2 cellular contexts compared by ENCODE assay signal in the genomic region with DNA sequence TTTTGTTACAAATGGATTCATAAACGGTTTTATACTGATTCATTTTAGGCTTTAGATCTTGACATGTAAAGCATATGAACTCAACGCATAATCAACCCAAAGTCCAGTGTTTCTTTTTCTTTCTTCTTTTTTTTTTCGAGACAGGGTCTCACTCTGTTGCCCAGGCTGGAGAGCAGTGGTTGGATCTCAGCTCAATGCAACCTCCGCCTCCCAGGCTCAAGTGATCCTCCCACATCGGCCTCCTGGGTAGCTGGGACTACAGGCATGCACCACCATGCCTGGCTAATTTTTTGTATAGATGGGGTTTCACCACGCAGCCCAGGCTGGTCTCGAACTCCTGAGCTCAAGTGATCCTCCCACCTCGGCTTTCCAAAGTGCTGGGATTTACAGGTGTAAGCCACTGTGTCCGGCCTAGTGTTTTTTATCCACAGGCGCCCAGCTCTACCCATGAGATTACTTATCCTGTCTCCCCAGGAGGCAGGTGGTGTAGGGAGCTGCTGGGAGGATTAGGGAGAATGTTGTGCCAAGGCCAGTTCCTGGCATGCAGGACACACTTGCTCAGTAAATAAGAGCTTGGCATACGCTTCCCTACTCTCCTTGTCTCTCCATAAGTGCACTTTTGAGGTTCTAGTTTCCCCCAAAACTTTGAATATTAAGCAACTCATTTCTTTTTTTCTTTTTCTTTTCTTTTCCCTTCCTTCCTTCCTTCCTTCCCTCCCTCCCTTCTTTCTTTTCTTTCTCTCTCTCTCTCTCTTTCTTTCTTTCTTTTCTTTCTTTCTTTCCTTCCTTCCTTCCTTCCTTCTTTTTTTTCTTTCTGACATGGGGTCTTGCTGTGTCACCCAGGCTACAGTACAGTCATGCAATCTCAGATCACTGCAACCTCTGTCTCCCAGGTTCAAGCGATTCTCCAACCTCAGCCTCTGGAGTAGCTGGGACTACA.
TF ChIP-seq lines count a peak whose summit lies in the region.

No MANE protein-coding gene starts in this region.

TF ChIP-seq in HepG2, 621 proteins besides CTCF, POLR2A, EP300 and RAD21:
- TF ChIP-seq, protein P1, sequence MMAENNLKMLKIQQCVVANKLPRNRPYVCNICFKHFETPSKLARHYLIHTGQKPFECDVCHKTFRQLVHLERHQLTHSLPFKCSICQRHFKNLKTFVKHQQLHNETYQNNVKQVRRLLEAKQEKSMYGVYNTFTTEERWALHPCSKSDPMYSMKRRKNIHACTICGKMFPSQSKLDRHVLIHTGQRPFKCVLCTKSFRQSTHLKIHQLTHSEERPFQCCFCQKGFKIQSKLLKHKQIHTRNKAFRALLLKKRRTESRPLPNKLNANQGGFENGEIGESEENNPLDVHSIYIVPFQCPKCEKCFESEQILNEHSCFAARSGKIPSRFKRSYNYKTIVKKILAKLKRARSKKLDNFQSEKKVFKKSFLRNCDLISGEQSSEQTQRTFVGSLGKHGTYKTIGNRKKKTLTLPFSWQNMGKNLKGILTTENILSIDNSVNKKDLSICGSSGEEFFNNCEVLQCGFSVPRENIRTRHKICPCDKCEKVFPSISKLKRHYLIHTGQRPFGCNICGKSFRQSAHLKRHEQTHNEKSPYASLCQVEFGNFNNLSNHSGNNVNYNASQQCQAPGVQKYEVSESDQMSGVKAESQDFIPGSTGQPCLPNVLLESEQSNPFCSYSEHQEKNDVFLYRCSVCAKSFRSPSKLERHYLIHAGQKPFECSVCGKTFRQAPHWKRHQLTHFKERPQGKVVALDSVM (CRISPR knock-in tag; IDR thresholded peaks at IDR 0.05) = peak; percentile 33; the same call in 1 of the 2 replicates
- TF ChIP-seq NKX3-1 (CRISPR knock-in tag; IDR thresholded peaks at IDR 0.05) (no peak), ZNF121 (CRISPR knock-in tag; IDR thresholded peaks at IDR 0.05) (peak; percentile 49; the same call in 1 of the 2 replicates), TCF7 (IDR thresholded peaks at IDR 0.05; ENCODE audit: low read depth) (no peak)

TF ChIP-seq in SK-N-SH, 30 proteins besides CTCF, POLR2A, EP300 and RAD21:
- TF ChIP-seq, protein P2, sequence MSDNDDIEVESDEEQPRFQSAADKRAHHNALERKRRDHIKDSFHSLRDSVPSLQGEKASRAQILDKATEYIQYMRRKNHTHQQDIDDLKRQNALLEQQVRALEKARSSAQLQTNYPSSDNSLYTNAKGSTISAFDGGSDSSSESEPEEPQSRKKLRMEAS (IDR thresholded peaks at IDR 0.05; ENCODE audit: low read depth) = no peak
- TF ChIP-seq MEF2A (IDR thresholded peaks at IDR 0.05; ENCODE audit: borderline replicate concordance, low read depth) (no peak), CHD2 (IDR thresholded peaks at IDR 0.05; ENCODE audit: low read length, partially characterized antibody) (no peak), ELF1 (IDR thresholded peaks at IDR 0.05) (no peak), YY1 (IDR thresholded peaks at IDR 0.05; ENCODE audit: low read depth) (no peak), SMC3 (IDR thresholded peaks at IDR 0.05; ENCODE audit: low read depth, low read length) (no peak), TAF1 (IDR thresholded peaks at IDR 0.05; ENCODE audit: borderline replicate concordance, low read depth, low read length) (no peak), TEAD4 (IDR thresholded peaks at IDR 0.05; ENCODE audit: borderline replicate concordance, insufficient read depth) (no peak), RCOR1 (IDR thresholded peaks at IDR 0.05; ENCODE audit: low read length) (no peak)
- TF ChIP-seq, protein P3, sequence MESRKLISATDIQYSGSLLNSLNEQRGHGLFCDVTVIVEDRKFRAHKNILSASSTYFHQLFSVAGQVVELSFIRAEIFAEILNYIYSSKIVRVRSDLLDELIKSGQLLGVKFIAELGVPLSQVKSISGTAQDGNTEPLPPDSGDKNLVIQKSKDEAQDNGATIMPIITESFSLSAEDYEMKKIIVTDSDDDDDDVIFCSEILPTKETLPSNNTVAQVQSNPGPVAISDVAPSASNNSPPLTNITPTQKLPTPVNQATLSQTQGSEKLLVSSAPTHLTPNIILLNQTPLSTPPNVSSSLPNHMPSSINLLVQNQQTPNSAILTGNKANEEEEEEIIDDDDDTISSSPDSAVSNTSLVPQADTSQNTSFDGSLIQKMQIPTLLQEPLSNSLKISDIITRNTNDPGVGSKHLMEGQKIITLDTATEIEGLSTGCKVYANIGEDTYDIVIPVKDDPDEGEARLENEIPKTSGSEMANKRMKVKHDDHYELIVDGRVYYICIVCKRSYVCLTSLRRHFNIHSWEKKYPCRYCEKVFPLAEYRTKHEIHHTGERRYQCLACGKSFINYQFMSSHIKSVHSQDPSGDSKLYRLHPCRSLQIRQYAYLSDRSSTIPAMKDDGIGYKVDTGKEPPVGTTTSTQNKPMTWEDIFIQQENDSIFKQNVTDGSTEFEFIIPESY (IDR thresholded peaks at IDR 0.05; ENCODE audit: borderline replicate concordance, low read depth) = no peak
- TF ChIP-seq, protein P4, sequence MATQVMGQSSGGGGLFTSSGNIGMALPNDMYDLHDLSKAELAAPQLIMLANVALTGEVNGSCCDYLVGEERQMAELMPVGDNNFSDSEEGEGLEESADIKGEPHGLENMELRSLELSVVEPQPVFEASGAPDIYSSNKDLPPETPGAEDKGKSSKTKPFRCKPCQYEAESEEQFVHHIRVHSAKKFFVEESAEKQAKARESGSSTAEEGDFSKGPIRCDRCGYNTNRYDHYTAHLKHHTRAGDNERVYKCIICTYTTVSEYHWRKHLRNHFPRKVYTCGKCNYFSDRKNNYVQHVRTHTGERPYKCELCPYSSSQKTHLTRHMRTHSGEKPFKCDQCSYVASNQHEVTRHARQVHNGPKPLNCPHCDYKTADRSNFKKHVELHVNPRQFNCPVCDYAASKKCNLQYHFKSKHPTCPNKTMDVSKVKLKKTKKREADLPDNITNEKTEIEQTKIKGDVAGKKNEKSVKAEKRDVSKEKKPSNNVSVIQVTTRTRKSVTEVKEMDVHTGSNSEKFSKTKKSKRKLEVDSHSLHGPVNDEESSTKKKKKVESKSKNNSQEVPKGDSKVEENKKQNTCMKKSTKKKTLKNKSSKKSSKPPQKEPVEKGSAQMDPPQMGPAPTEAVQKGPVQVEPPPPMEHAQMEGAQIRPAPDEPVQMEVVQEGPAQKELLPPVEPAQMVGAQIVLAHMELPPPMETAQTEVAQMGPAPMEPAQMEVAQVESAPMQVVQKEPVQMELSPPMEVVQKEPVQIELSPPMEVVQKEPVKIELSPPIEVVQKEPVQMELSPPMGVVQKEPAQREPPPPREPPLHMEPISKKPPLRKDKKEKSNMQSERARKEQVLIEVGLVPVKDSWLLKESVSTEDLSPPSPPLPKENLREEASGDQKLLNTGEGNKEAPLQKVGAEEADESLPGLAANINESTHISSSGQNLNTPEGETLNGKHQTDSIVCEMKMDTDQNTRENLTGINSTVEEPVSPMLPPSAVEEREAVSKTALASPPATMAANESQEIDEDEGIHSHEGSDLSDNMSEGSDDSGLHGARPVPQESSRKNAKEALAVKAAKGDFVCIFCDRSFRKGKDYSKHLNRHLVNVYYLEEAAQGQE (IDR thresholded peaks at IDR 0.05; ENCODE audit: low read depth, low read length) = no peak
TF ChIP-seq in SK-N-SH: peak in this region for 0.
